ENCODE assay signal across 23 cellular contexts in the genomic region with DNA sequence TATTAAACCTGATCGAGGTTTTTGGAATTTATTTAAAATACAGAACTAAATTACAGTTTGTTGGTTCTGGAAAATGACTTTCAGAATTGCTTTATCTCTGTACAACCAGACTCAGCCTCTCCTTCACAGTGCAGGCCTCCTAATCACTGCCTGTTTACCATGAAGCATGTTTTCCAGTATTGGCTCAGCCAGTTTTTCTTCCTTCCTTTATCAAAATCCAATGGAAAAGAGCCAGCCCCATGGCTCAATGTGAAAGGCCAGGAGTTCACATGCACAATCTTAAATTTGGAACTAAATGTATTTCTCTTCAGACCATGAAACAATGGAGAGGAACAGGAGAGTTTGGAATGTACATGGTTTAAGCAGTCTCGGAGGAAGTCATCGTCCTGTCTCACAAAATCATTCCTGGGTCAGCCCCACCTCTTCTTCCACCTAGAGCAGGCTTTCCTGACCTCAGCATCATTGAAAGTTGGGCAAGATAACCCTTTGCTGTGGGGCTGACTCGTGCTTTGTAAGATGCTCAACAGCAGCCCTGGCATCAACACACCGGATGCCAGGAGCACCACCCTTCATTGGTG.
"Had no signal": no experiment of that assay in that cellular context is flagged by ENCODE, and none has a peak within 500 bp of the region (broad histone marks: within the 10 kb centered on the region; RNA-seq: fewer than 3 reads in every experiment).

No MANE protein-coding gene starts in this region.

- ATAC-seq: foreskin keratinocyte; natural killer cell treated with Interleukin-12 subunit alpha and Interleukin-12 subunit beta and Interleukin-15 and Interleukin-18, amount 100 ng/mL, for 72 hours; stimulated activated naive B cell treated with anti-CD40 and anti-IgM and Interleukin-4, amounts not matched to agents 10 μg/mL and 1 μg/mL and 100 μg/mL, for 72 hours; stimulated activated naive CD8-positive, alpha-beta T cell treated with anti-CD3 and anti-CD28 coated beads, Interleukin-15, amount 100 ng/mL, for 72 hours had no signal

- DNase-seq: colonic mucosa; dermis blood vessel endothelial cell; endodermal cell; erythroblast; foreskin keratinocyte; hippocampal formation; mesenchymal stem cell; midbrain; occipital lobe; sigmoid colon; stimulated activated CD4-positive, alpha-beta T cell treated with anti-CD3 and anti-CD28 coated beads, Interleukin-2, amount 100 ng/mL, for 24 hours; stimulated activated CD4-positive, alpha-beta T cell treated with anti-CD3 and anti-CD28 coated beads, Interleukin-4, amount 100 ng/mL, for 4 hours; stimulated activated naive B cell treated with anti-CD40 and anti-IgM and Interleukin-4, amounts not matched to agents 10 μg/mL and 1 μg/mL and 100 μg/mL, for 72 hours; stimulated activated naive CD8-positive, alpha-beta T cell treated with anti-CD3 and anti-CD28 coated beads, Interleukin-15, amount 100 ng/mL, for 72 hours; thyroid gland; upper lobe of left lung; uterus had no signal

- H3K36me3 ChIP-seq: colonic mucosa, neural progenitor cell, prostate gland, sigmoid colon, thyroid gland, upper lobe of left lung, uterus had no signal

- H3K4me1 ChIP-seq: colonic mucosa, foreskin keratinocyte, neural progenitor cell, prostate gland, sigmoid colon, thyroid gland, upper lobe of left lung, uterus had no signal

- H3K4me3 ChIP-seq: colonic mucosa, lung, neural progenitor cell, prostate gland, sigmoid colon, skin epidermis, thyroid gland, upper lobe of left lung, uterus had no signal

- H3K9me3 ChIP-seq: colonic mucosa, prostate gland, sigmoid colon, thyroid gland, upper lobe of left lung, uterus had no signal

- H3K27me3 ChIP-seq: colonic mucosa, foreskin keratinocyte, neural progenitor cell, sigmoid colon, thyroid gland, upper lobe of left lung, uterus had no signal

- H3K27ac ChIP-seq: colonic mucosa, foreskin keratinocyte, neural progenitor cell, parathyroid adenoma, prostate gland, sigmoid colon, skin epidermis, thyroid gland, upper lobe of left lung, uterus had no signal
